9 cellular contexts compared by ENCODE assay signal in genomic region chr16:10080031-10080772, GRCh38.
DNase-seq lines count a peak whose midpoint lies in the region; ATAC-seq lines count a peak whose summit lies in the region.
"Had no signal": no experiment of that assay in that cellular context is flagged by ENCODE, and none has a peak within 500 bp of the region (broad histone marks: within the 10 kb centered on the region; RNA-seq: fewer than 3 reads in every experiment).

No MANE protein-coding gene starts in this region.

- H3K18ac ChIP-seq in mesendoderm (ENCODE audit: low read length), result no peak overlapping the region

- peak overlapping the region; percentile 31 for H2BK120ac ChIP-seq in mesendoderm (ENCODE audit: low read depth, low read length)

- no peak overlapping the region for H3K4me3 ChIP-seq in mesendoderm (ENCODE audit: low read length)
- no peak overlapping the region for H3K4me3 ChIP-seq in aorta (ENCODE audit: low read length in 2 of 2)

- no peaks in the 10 kb centered on the region for H3K27me3 Mint-ChIP-seq in activated CD4-positive, alpha-beta T cell treated with anti-CD3 and anti-CD28 coated beads, Interleukin-2, amount 10 ng/mL, durations not matched to agents 24 days and 14 days

- no peak overlapping the region for H4K5ac ChIP-seq in mesendoderm (ENCODE audit: low read length)

- no peak overlapping the region for H3K4me2 ChIP-seq in mesendoderm (ENCODE audit: low read length)

- DNase-seq in Right ventricle myocardium inferior (ENCODE audit: missing footprints), result no peak
- no peak for DNase-seq in cardiac septum (ENCODE audit: low spot score)
- peak; percentile 52 for DNase-seq in epidermal melanocyte (ENCODE audit: insufficient read length, low spot score)
- peak; percentile 81 for DNase-seq in mesendoderm
- peak; percentile 72 to 78 for DNase-seq in aorta
- DNase-seq in activated CD4-positive, alpha-beta T cell treated with anti-CD3 and anti-CD28 coated beads, Interleukin-2, amount 10 ng/mL, durations not matched to agents 24 days and 14 days, result no peak
- DNase-seq in DMS 273 (lab: John Stamatoyannopoulos, UW; ENCODE audit: unreplicated experiment), result no peak
- DNase-seq: activated gamma-delta T cell had no signal

- no peaks in the 10 kb centered on the region for H3K79me1 ChIP-seq in mesendoderm (ENCODE audit: low read length)

- H2AK5ac ChIP-seq in mesendoderm (ENCODE audit: low read length), result no peak overlapping the region

- ATAC-seq in Right ventricle myocardium inferior (peak; percentile 81), aorta (ENCODE audit: low FRiP score) (peak; percentile 87), HG02852 (IDR thresholded peaks at IDR 0.05; ENCODE audit: unreplicated experiment) (no peak)

- intact Hi-C loops in Right ventricle myocardium inferior (cut with DNase I) (no loop called here), cardiac septum (cut with DNase I) (loop anchor here (10.0 kb wide), 2 partner anchors 225 to 715 kb away; no protein-coding TSS in a partner anchor), aorta (cut with DNase I) (loop anchor here in 1 of 2 donors (5.0 kb wide), 1 partner anchor 42 kb away; no protein-coding TSS in a partner anchor)
- intact Hi-C loops in activated CD4-positive, alpha-beta T cell treated with anti-CD3 and anti-CD28 coated beads, Interleukin-2, amount 10 ng/mL, durations not matched to agents 24 days and 14 days (cut with micrococcal nuclease), result no loop called here

- H3K9ac ChIP-seq in mesendoderm (ENCODE audit: low read length), result no peak overlapping the region

- H3K27ac ChIP-seq in mesendoderm (ENCODE audit: low read depth, low read length), result peak overlapping the region; percentile 30
- H3K27ac ChIP-seq in aorta (ENCODE audit: low read depth in 1 of 2, low read length in 2 of 2), result peak overlapping the region in 1 of 2 donors; percentile 85

- no peak overlapping the region for H3K4me3 Mint-ChIP-seq in activated CD4-positive, alpha-beta T cell treated with anti-CD3 and anti-CD28 coated beads, Interleukin-2, amount 10 ng/mL, durations not matched to agents 24 days and 14 days

- no peak overlapping the region for H3K27ac Mint-ChIP-seq in activated CD4-positive, alpha-beta T cell treated with anti-CD3 and anti-CD28 coated beads, Interleukin-2, amount 10 ng/mL, durations not matched to agents 24 days and 14 days

- no CpG with 5 or more reads among the region's 9 CpGs for WGBS in mesendoderm (ENCODE audit: extremely low coverage, insufficient coverage, low lambda C conversion rate)
- WGBS in aorta, 2 donors, result 0 to 1% methylated on average over 9 of the region's 9 CpGs

- H3K9me3 Mint-ChIP-seq in activated CD4-positive, alpha-beta T cell treated with anti-CD3 and anti-CD28 coated beads, Interleukin-2, amount 10 ng/mL, durations not matched to agents 24 days and 14 days, result no peaks in the 10 kb centered on the region

- H3K23ac ChIP-seq in mesendoderm (ENCODE audit: low read length), result no peak overlapping the region

- no peaks in the 10 kb centered on the region for H3K4me1 Mint-ChIP-seq in activated CD4-positive, alpha-beta T cell treated with anti-CD3 and anti-CD28 coated beads, Interleukin-2, amount 10 ng/mL, durations not matched to agents 24 days and 14 days

- no peaks in the 10 kb centered on the region for H3K9me3 ChIP-seq in aorta (ENCODE audit: control insufficient read depth, low read length)

- no peak overlapping the region for H2BK5ac ChIP-seq in mesendoderm (ENCODE audit: low read length)

- H4K8ac ChIP-seq in mesendoderm (ENCODE audit: low read depth, low read length), result no peak overlapping the region

- H3K36me3 ChIP-seq in mesendoderm (ENCODE audit: control insufficient read depth, insufficient read depth, low read length) (no peaks in the 10 kb centered on the region), aorta (ENCODE audit: control insufficient read depth in 1 of 2, insufficient read depth in 2 of 2, low read length in 1 of 2) (no peaks in the 10 kb centered on the region)

- no peak overlapping the region for H2BK15ac ChIP-seq in mesendoderm (replicated peaks; ENCODE audit: low read depth)

- H3K27me3 ChIP-seq in mesendoderm (ENCODE audit: insufficient read depth, low read length, poor library complexity) (no peaks in the 10 kb centered on the region), aorta (ENCODE audit: control insufficient read depth in 1 of 2, insufficient read depth in 2 of 2, low read length in 1 of 2) (no peaks in the 10 kb centered on the region)

- no peak overlapping the region for H3K56ac ChIP-seq in mesendoderm (ENCODE audit: low read length)

- peaks cover 13% of the 10 kb centered on the region for H3K4me1 ChIP-seq in mesendoderm (ENCODE audit: control insufficient read depth, low read depth, low read length)
- H3K4me1 ChIP-seq in aorta (ENCODE audit: control insufficient read depth in 1 of 2, insufficient read depth in 2 of 2, low read length in 2 of 2), result peaks cover 0 to 5% of the 10 kb centered on the region in 2 donors

- H3K36me3 Mint-ChIP-seq in activated CD4-positive, alpha-beta T cell treated with anti-CD3 and anti-CD28 coated beads, Interleukin-2, amount 10 ng/mL, durations not matched to agents 24 days and 14 days (ENCODE audit: low read depth), result no peaks in the 10 kb centered on the region

- H3K79me2 ChIP-seq in mesendoderm (ENCODE audit: control insufficient read depth, insufficient read depth, low read length), result no peaks in the 10 kb centered on the region

- no peak overlapping the region for H3K4ac ChIP-seq in mesendoderm (ENCODE audit: low read depth, low read length)

Comparison
In these comparisons a context has a peak if more than half of its experiments do, and no peak if none do; other contexts are left out.
1. DNase-seq: peak in epidermal melanocyte (single experiment), mesendoderm (single experiment) and aorta (2 of 2); none in Right ventricle myocardium inferior (single experiment), cardiac septum (single experiment), activated CD4-positive, alpha-beta T cell treated with anti-CD3 and anti-CD28 coated beads, Interleukin-2, amount 10 ng/mL, durations not matched to agents 24 days and 14 days (single experiment) and DMS 273 (single experiment).